ENCODE assay signal across 24 cellular contexts in the genomic region with DNA sequence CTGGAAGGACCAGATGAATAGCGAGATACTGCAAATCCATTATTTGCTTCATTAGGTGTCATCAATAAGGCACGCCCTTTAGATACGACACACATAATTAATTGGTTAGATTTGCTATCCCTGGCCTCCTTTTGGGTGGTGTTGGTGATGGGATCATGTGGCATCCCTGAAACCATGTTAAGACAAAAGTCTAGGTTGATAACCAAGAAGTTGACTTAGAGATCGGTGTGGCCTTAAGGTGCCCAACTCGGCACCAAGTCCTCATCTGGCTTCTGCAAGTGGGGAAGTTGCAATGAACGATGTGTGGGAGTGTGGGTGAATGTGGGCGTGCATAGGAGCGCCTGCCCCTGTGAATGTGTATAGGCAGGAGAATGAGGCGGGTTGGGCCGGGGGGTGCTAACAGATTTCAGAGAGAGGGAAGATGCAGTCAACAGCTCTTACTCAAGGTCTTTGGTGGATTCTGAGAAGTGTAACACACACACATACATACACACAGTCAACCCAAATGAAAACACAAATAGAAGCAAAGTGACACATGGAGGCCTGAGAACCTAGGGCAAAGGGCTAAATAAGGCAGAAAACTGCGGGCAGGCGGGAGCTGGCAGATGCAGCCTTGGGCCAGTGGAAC.
DNase-seq lines count a peak whose midpoint lies in the region; ATAC-seq, FAIRE-seq and TF ChIP-seq lines count a peak whose summit lies in the region.
"Had no signal": no experiment of that assay in that cellular context is flagged by ENCODE, and none has a peak within 500 bp of the region (broad histone marks: within the 10 kb centered on the region; RNA-seq: fewer than 3 reads in every experiment).

No MANE protein-coding gene starts in this region.

- no peaks in the 10 kb centered on the region for H3K9me3 Mint-ChIP-seq in neural progenitor cell
- H3K9me3 Mint-ChIP-seq in activated T-helper 1 cell treated with anti-CD3 and anti-CD28 coated beads, Interleukin-12 subunit alpha, Interleukin-12 subunit beta, Interleukin-2, Interleukin-4 antibody, amounts not matched to agents 30 ng/mL and 10 ng/mL and 1 ng/mL, durations not matched to agents 14 hours and 24 hours and 36 hours, result peaks cover 8% of the 10 kb centered on the region

- peak overlapping the region; percentile 97 for H3K4me2 ChIP-seq in neural progenitor cell

- H3K27ac ChIP-seq in HUES48 (ENCODE audit: low read depth, low read length), result no peak overlapping the region
- no peak overlapping the region for H3K27ac ChIP-seq in neural progenitor cell
- H3K27ac ChIP-seq: dorsolateral prefrontal cortex, foreskin keratinocyte, HL-60, upper lobe of right lung had no signal

- H3K4me3 Mint-ChIP-seq in neural progenitor cell, result peak overlapping the region; percentile 82
- H3K4me3 Mint-ChIP-seq in activated T-helper 1 cell treated with anti-CD3 and anti-CD28 coated beads, Interleukin-12 subunit alpha, Interleukin-12 subunit beta, Interleukin-2, Interleukin-4 antibody, amounts not matched to agents 30 ng/mL and 10 ng/mL and 1 ng/mL, durations not matched to agents 14 hours and 24 hours and 36 hours, result no peak overlapping the region

- no peak overlapping the region for H2AFZ ChIP-seq in neural progenitor cell (replicated peaks)

- intact Hi-C loops in activated T-helper 1 cell treated with anti-CD3 and anti-CD28 coated beads, Interleukin-12 subunit alpha, Interleukin-12 subunit beta, Interleukin-2, Interleukin-4 antibody, amounts not matched to agents 30 ng/mL and 10 ng/mL and 1 ng/mL, durations not matched to agents 14 hours and 24 hours and 36 hours (cut with micrococcal nuclease), result loop anchor here (5.0 kb wide), 1 partner anchor 1023 kb away; no protein-coding TSS in a partner anchor

- no peak for ATAC-seq in GM21515 (IDR thresholded peaks at IDR 0.05; ENCODE audit: unreplicated experiment)
- ATAC-seq: left colon, mucosa of descending colon, upper lobe of right lung had no signal

- peaks cover 53% of the 10 kb centered on the region for H3K4me1 Mint-ChIP-seq in neural progenitor cell
- no peaks in the 10 kb centered on the region for H3K4me1 Mint-ChIP-seq in activated T-helper 1 cell treated with anti-CD3 and anti-CD28 coated beads, Interleukin-12 subunit alpha, Interleukin-12 subunit beta, Interleukin-2, Interleukin-4 antibody, amounts not matched to agents 30 ng/mL and 10 ng/mL and 1 ng/mL, durations not matched to agents 14 hours and 24 hours and 36 hours (ENCODE audit: low read depth)

- H3K4me3 ChIP-seq in HUES48 (ENCODE audit: low read depth, low read length), result peak overlapping the region; percentile 55; the same call in 1 of the 2 replicates
- H3K4me3 ChIP-seq in iPS-15b (ENCODE audit: low read depth, low read length), result peak overlapping the region; percentile 48
- H3K4me3 ChIP-seq in neural progenitor cell, result peak overlapping the region; percentile 44
- H3K4me3 ChIP-seq: MG63, mucosa of descending colon, upper lobe of right lung had no signal

- no peak overlapping the region for H3K27ac Mint-ChIP-seq in neural progenitor cell
- no peak overlapping the region for H3K27ac Mint-ChIP-seq in activated T-helper 1 cell treated with anti-CD3 and anti-CD28 coated beads, Interleukin-12 subunit alpha, Interleukin-12 subunit beta, Interleukin-2, Interleukin-4 antibody, amounts not matched to agents 30 ng/mL and 10 ng/mL and 1 ng/mL, durations not matched to agents 14 hours and 24 hours and 36 hours

- H3K9me3 ChIP-seq in HUES48 (ENCODE audit: control insufficient read depth, insufficient read depth, low read length) (no peaks in the 10 kb centered on the region), iPS-15b (ENCODE audit: control insufficient read depth, insufficient read depth, low read length) (no peaks in the 10 kb centered on the region), neural progenitor cell (ENCODE audit: low read depth) (no peaks in the 10 kb centered on the region)
- H3K9me3 ChIP-seq: MG63, mucosa of descending colon, upper lobe of right lung had no signal

- H3K4me1 ChIP-seq in HUES48 (ENCODE audit: control insufficient read depth, insufficient read depth, low read length) (peaks cover 62% of the 10 kb centered on the region), iPS-15b (ENCODE audit: control insufficient read depth, insufficient read depth, low read length) (peaks cover 4% of the 10 kb centered on the region), neural progenitor cell (peaks cover 49% of the 10 kb centered on the region)
- H3K4me1 ChIP-seq: foreskin keratinocyte, upper lobe of right lung had no signal

- H4K20me1 ChIP-seq in neural progenitor cell (ENCODE audit: low read depth), result peaks cover 52% of the 10 kb centered on the region

- H3K36me3 ChIP-seq in HUES48 (ENCODE audit: control insufficient read depth, insufficient read depth, low read length), result no peaks in the 10 kb centered on the region
- no peaks in the 10 kb centered on the region for H3K36me3 ChIP-seq in iPS-15b (ENCODE audit: control insufficient read depth, insufficient read depth, low read length)
- no peaks in the 10 kb centered on the region for H3K36me3 ChIP-seq in neural progenitor cell
- H3K36me3 ChIP-seq: MG63, upper lobe of right lung had no signal

- H3K27me3 ChIP-seq in HUES48 (ENCODE audit: control insufficient read depth, insufficient read depth, low read length), result peaks cover 96% of the 10 kb centered on the region
- H3K27me3 ChIP-seq in iPS-15b (ENCODE audit: control insufficient read depth, insufficient read depth, low read length), result peaks cover 88% of the 10 kb centered on the region
- H3K27me3 ChIP-seq in neural progenitor cell, result peaks cover 100% of the 10 kb centered on the region
- H3K27me3 ChIP-seq: MG63 had no signal

- TF ChIP-seq CTCF in GM10266 (IDR thresholded peaks at IDR 0.05; ENCODE audit: control insufficient read depth, insufficient read depth, low read depth, missing control alignments), result no peak
- no peak for TF ChIP-seq CTCF in neural progenitor cell (IDR thresholded peaks at IDR 0.05)

- H3K79me2 ChIP-seq in neural progenitor cell (ENCODE audit: low read depth), result no peaks in the 10 kb centered on the region

- peaks cover 12% of the 10 kb centered on the region for H3F3A ChIP-seq in neural progenitor cell (ENCODE audit: low read depth)

- H3K9ac ChIP-seq in HUES48 (ENCODE audit: low read depth, low read length) (no peak overlapping the region), iPS-15b (ENCODE audit: low read depth, low read length) (no peak overlapping the region), neural progenitor cell (no peak overlapping the region)

- no peak for FAIRE-seq in GM19239 (lab: Jason Lieb, UNC)

- H3K36me3 Mint-ChIP-seq in neural progenitor cell, result no peaks in the 10 kb centered on the region
- peaks cover 2% of the 10 kb centered on the region for H3K36me3 Mint-ChIP-seq in activated T-helper 1 cell treated with anti-CD3 and anti-CD28 coated beads, Interleukin-12 subunit alpha, Interleukin-12 subunit beta, Interleukin-2, Interleukin-4 antibody, amounts not matched to agents 30 ng/mL and 10 ng/mL and 1 ng/mL, durations not matched to agents 14 hours and 24 hours and 36 hours (ENCODE audit: low read depth)

- peaks cover 52% of the 10 kb centered on the region for H3K27me3 Mint-ChIP-seq in neural progenitor cell (ENCODE audit: insufficient read depth, low read depth)
- peaks cover 53% of the 10 kb centered on the region for H3K27me3 Mint-ChIP-seq in activated T-helper 1 cell treated with anti-CD3 and anti-CD28 coated beads, Interleukin-12 subunit alpha, Interleukin-12 subunit beta, Interleukin-2, Interleukin-4 antibody, amounts not matched to agents 30 ng/mL and 10 ng/mL and 1 ng/mL, durations not matched to agents 14 hours and 24 hours and 36 hours (ENCODE audit: insufficient read depth)

- DNase-seq in GM10266 (ENCODE audit: extremely low spot score) (peak; percentile 28), neural progenitor cell (ENCODE audit: low spot score) (peak; percentile 10), A172 (ENCODE audit: low spot score) (no peak), GM19239 (ENCODE audit: insufficient read length, low spot score) (no peak)
- DNase-seq in activated T-helper 1 cell treated with anti-CD3 and anti-CD28 coated beads, Interleukin-12 subunit alpha, Interleukin-12 subunit beta, Interleukin-2, Interleukin-4 antibody, amounts not matched to agents 30 ng/mL and 10 ng/mL and 1 ng/mL, durations not matched to agents 14 hours and 24 hours and 36 hours (ENCODE audit: low spot score), result no peak
- DNase-seq: activated CD4-positive, alpha-beta T cell treated with anti-CD3 and anti-CD28 coated beads, Interleukin-2, amount 50 U/mL, for 1 hour; activated naive CD4-positive, alpha-beta T cell; CD8-positive, alpha-beta memory T cell; central memory CD4-positive, alpha-beta T cell; DMS79; dorsolateral prefrontal cortex; left colon; MG63; mucosa of descending colon; NCI-H1436 treated with DMSO at 0.1 percent for 48 hours; NCI-H526 treated with DMSO at 0.1 percent for 48 hours; nucleus accumbens; SW 1271; upper lobe of right lung had no signal

Comparison
In these comparisons a context has a peak if more than half of its experiments do, and no peak if none do; other contexts are left out.
1. DNase-seq: peak in GM10266 (single experiment) and neural progenitor cell (single experiment); none in A172 (single experiment), GM19239 (single experiment) and activated T-helper 1 cell treated with anti-CD3 and anti-CD28 coated beads, Interleukin-12 subunit alpha, Interleukin-12 subunit beta, Interleukin-2, Interleukin-4 antibody, amounts not matched to agents 30 ng/mL and 10 ng/mL and 1 ng/mL, durations not matched to agents 14 hours and 24 hours and 36 hours (single experiment).
2. Peak in every context shown above with its lines, with median percentiles within 50 percentile points of each other: H3K4me3 ChIP-seq.